Comparison of ENCODE assay signal across 1 cellular context in the genomic region with DNA sequence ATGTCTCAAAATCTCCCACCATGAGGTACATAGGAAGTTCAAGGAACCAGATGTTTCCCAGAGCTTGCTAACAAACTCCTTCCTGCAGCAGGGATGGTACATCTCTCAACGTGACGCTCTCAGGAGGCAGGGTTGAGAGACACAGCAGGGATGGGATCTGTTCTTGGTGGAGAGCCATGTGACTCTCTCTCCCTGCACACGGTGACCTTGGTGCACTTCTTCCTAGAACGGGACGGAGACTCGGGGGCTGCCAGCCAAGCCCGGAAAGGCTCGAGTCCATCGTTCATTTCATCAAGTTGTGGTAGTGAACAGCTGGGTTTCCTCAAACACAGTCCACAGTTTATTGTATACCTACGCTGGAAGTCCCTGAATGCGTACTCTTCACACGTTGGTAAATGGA.
TF ChIP-seq lines count a peak whose summit lies in the region.

No MANE protein-coding gene starts in this region.

TF ChIP-seq in endothelial cell of umbilical vein, 7 proteins besides CTCF, POLR2A, EP300 and RAD21:
- TF ChIP-seq, protein P1, sequence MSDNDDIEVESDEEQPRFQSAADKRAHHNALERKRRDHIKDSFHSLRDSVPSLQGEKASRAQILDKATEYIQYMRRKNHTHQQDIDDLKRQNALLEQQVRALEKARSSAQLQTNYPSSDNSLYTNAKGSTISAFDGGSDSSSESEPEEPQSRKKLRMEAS (IDR thresholded peaks at IDR 0.05; ENCODE audit: insufficient read depth, insufficient read length) = peak; percentile 25
- TF ChIP-seq POLR2AphosphoS5 (IDR thresholded peaks at IDR 0.05; ENCODE audit: insufficient read depth, low read depth, low read length) (no peak), GATA2 (IDR thresholded peaks at IDR 0.05; ENCODE audit: insufficient read depth, insufficient read length, low read depth, low read length) (no peak)
TF ChIP-seq in endothelial cell of umbilical vein: peak in this region for 1.
